In genomic region chr6:106199998-106200397, GRCh38 we compare ENCODE assay signal across 10 cellular contexts.
DNase-seq lines count a peak whose midpoint lies in the region; ATAC-seq and TF ChIP-seq lines count a peak whose summit lies in the region.
"Had no signal": no experiment of that assay in that cellular context is flagged by ENCODE, and none has a peak within 500 bp of the region (broad histone marks: within the 10 kb centered on the region; RNA-seq: fewer than 3 reads in every experiment).

No MANE protein-coding gene starts in this region.

- no peaks in the 10 kb centered on the region for H3K27me3 ChIP-seq in kidney epithelial cell (ENCODE audit: control insufficient read depth, insufficient read depth, low read length)

- H3K36me3 ChIP-seq in kidney epithelial cell (ENCODE audit: control insufficient read depth, insufficient read depth, low read length): no peaks in the 10 kb centered on the region

- no peak overlapping the region for H3K4me3 ChIP-seq in AG10803 (ENCODE audit: low read length)
- H3K4me3 ChIP-seq in kidney epithelial cell (ENCODE audit: low read depth, low read length): no peak overlapping the region

- no peak for TF ChIP-seq CTCF in AG10803 (conservative IDR thresholded peaks at IDR 0.05; ENCODE audit: low read length)
- TF ChIP-seq CTCF in kidney epithelial cell (IDR thresholded peaks at IDR 0.05; ENCODE audit: insufficient read depth, low read length, poor library complexity, severe bottlenecking): no peak

- ATAC-seq in left lobe of liver: no peak

- DNase-seq in AG10803 (ENCODE audit: low read depth): peak; percentile 93
- peak; percentile 96 for DNase-seq in M059J (ENCODE audit: low read depth)
- peak; percentile 71 for DNase-seq in astrocyte of the hippocampus (ENCODE audit: low read depth, low spot score)
- DNase-seq in kidney epithelial cell (ENCODE audit: low read depth): peak; percentile 58
- DNase-seq in left lobe of liver (ENCODE audit: low spot score): no peak
- DNase-seq in activated T-cell treated with anti-CD3 and anti-CD28 coated beads, Interleukin-2, amount 50 U/mL, for 48 hours: no peak
- DNase-seq in inferior parietal cortex (ENCODE audit: extremely low spot score): no peak
- no peak for DNase-seq in NCI-H1930 (lab: John Stamatoyannopoulos, UW)
- DNase-seq: activated naive CD8-positive, alpha-beta T cell treated with anti-CD3 and anti-CD28 coated beads, Interleukin-2, amount 10 ng/mL, durations not matched to agents 7 days and 5 days; RPMI8226 had no signal

Comparison
In these comparisons a context has a peak if more than half of its experiments do, and no peak if none do; other contexts are left out.
1. DNase-seq: peak in AG10803 (single experiment), M059J (single experiment), astrocyte of the hippocampus (single experiment) and kidney epithelial cell (single experiment); none in left lobe of liver (single experiment), activated T-cell treated with anti-CD3 and anti-CD28 coated beads, Interleukin-2, amount 50 U/mL, for 48 hours (0 of 2), inferior parietal cortex (single experiment) and NCI-H1930 (0 of 2).